5 cellular contexts compared by ENCODE assay signal in the genomic region with DNA sequence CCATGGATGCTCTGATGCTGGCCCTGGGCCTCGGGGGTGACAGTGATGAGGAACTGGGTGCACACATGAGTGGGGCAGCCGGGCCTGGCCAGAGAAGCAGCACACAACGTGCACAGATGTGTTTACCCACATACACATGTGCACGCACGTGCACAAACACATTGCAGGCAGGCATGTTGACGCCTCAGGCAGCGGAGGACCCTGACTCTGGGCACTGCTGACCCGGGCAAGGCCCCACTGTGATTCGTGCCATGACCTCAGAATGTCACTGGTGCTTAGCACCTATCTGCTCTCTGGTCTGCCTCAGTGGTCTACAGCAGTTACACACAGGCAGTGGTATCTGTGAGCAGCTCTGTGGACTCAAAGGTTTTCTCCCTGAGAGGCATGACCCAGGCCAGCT. TPM values are rescaled to one million over a fixed set of nuclear protein-coding genes. Genes with fewer than 3 reads are reported as not detected.
"Had no signal": no experiment of that assay in that cellular context is flagged by ENCODE, and none has a peak within 500 bp of the region (broad histone marks: within the 10 kb centered on the region; RNA-seq: fewer than 3 reads in every experiment).

A gene (plus strand): TSS at position 301 of the 400 bp plus-strand sequence. CDS start 1,545 bp downstream, outside the sequence.

RNA-seq across cellular contexts. Expression of the gene that starts here (rescaled TPM):
- total RNA-seq: HepG2, HT-29, HT1080, IMR-90, K562 had no signal
